Comparison of ENCODE assay signal across 16 cellular contexts in genomic region chr10:26475448-26475847, GRCh38. TPM values are rescaled to one million over a fixed set of nuclear protein-coding genes. Genes with fewer than 3 reads are reported as not detected.
DNase-seq lines count a peak whose midpoint lies in the region; ATAC-seq and TF ChIP-seq lines count a peak whose summit lies in the region.
"Had no signal": no experiment of that assay in that cellular context is flagged by ENCODE, and none has a peak within 500 bp of the region (broad histone marks: within the 10 kb centered on the region; RNA-seq: fewer than 3 reads in every experiment).

No MANE protein-coding gene starts in this region.

- H3K36me3 Mint-ChIP-seq in activated T-cell treated with anti-CD3 and anti-CD28 coated beads, Interleukin-2, amount 50 U/mL, for 72 hours (ENCODE audit: insufficient read depth in 2 of 2): peaks cover 3 to 6% of the 10 kb centered on the region in 2 donors
- H3K36me3 Mint-ChIP-seq in stimulated activated naive B cell treated with anti-CD40 and anti-IgM and Interleukin-4, amounts not matched to agents 10 μg/mL and 1 μg/mL and 100 μg/mL, for 72 hours: peaks cover 28 to 48% of the 10 kb centered on the region in 2 donors

- peak; percentile 27 to 45 for ATAC-seq in activated T-cell treated with anti-CD3 and anti-CD28 coated beads, Interleukin-2, amount 50 U/mL, for 72 hours (replicated peaks in 1 of 2)
- ATAC-seq in stimulated activated naive B cell treated with anti-CD40 and anti-IgM and Interleukin-4, amounts not matched to agents 10 μg/mL and 1 μg/mL and 100 μg/mL, for 72 hours (replicated peaks): no peak
- no peak for ATAC-seq in GM19452 (IDR thresholded peaks at IDR 0.05; ENCODE audit: unreplicated experiment)
- ATAC-seq: left lung had no signal

- peaks cover 0 to 15% (median 6%) of the 10 kb centered on the region in 4 donors for H3K4me1 ChIP-seq in Peyer's patch

- H3K9me3 ChIP-seq in Peyer's patch: no peaks in the 10 kb centered on the region
- H3K9me3 ChIP-seq: left lung, thoracic aorta had no signal

- no peak for TF ChIP-seq POLR2A in Peyer's patch (IDR thresholded peaks at IDR 0.05)

- H3K4me3 ChIP-seq in Peyer's patch: no peak overlapping the region
- H3K4me3 ChIP-seq: left lung, thoracic aorta had no signal

- H3K4me3 Mint-ChIP-seq in activated T-cell treated with anti-CD3 and anti-CD28 coated beads, Interleukin-2, amount 50 U/mL, for 72 hours: peak overlapping the region; percentile 44 to 78
- no peak overlapping the region for H3K4me3 Mint-ChIP-seq in stimulated activated naive B cell treated with anti-CD40 and anti-IgM and Interleukin-4, amounts not matched to agents 10 μg/mL and 1 μg/mL and 100 μg/mL, for 72 hours

- H3K9me3 Mint-ChIP-seq in activated T-cell treated with anti-CD3 and anti-CD28 coated beads, Interleukin-2, amount 50 U/mL, for 72 hours: no peaks in the 10 kb centered on the region
- H3K9me3 Mint-ChIP-seq in stimulated activated naive B cell treated with anti-CD40 and anti-IgM and Interleukin-4, amounts not matched to agents 10 μg/mL and 1 μg/mL and 100 μg/mL, for 72 hours: peaks cover 0 to 4% of the 10 kb centered on the region in 2 donors

- no peaks in the 10 kb centered on the region for H3K27me3 Mint-ChIP-seq in activated T-cell treated with anti-CD3 and anti-CD28 coated beads, Interleukin-2, amount 50 U/mL, for 72 hours (ENCODE audit: low read depth)
- no peaks in the 10 kb centered on the region for H3K27me3 Mint-ChIP-seq in stimulated activated naive B cell treated with anti-CD40 and anti-IgM and Interleukin-4, amounts not matched to agents 10 μg/mL and 1 μg/mL and 100 μg/mL, for 72 hours

- no peaks in the 10 kb centered on the region for H3K36me3 ChIP-seq in Peyer's patch
- H3K36me3 ChIP-seq: brain microvascular endothelial cell, left lung, thoracic aorta had no signal

- H3K4me1 Mint-ChIP-seq in activated T-cell treated with anti-CD3 and anti-CD28 coated beads, Interleukin-2, amount 50 U/mL, for 72 hours (ENCODE audit: low read depth): peaks cover 87% of the 10 kb centered on the region
- peaks cover 48 to 81% of the 10 kb centered on the region in 2 donors for H3K4me1 Mint-ChIP-seq in stimulated activated naive B cell treated with anti-CD40 and anti-IgM and Interleukin-4, amounts not matched to agents 10 μg/mL and 1 μg/mL and 100 μg/mL, for 72 hours

- peak overlapping the region; percentile 45 to 72 (median 62) for H3K27ac ChIP-seq in Peyer's patch
- H3K27ac ChIP-seq: brain microvascular endothelial cell, thoracic aorta had no signal

- TF ChIP-seq CTCF in Peyer's patch (IDR thresholded peaks at IDR 0.05): no peak

- peak overlapping the region; percentile 81 for H3K27ac Mint-ChIP-seq in activated T-cell treated with anti-CD3 and anti-CD28 coated beads, Interleukin-2, amount 50 U/mL, for 72 hours
- peak overlapping the region; percentile 70 for H3K27ac Mint-ChIP-seq in stimulated activated naive B cell treated with anti-CD40 and anti-IgM and Interleukin-4, amounts not matched to agents 10 μg/mL and 1 μg/mL and 100 μg/mL, for 72 hours

- H3K27me3 ChIP-seq in Peyer's patch: no peaks in the 10 kb centered on the region
- H3K27me3 ChIP-seq: brain microvascular endothelial cell, left lung had no signal

- DNase-seq in activated T-cell treated with anti-CD3 and anti-CD28 coated beads, Interleukin-2, amount 50 U/mL, for 72 hours: no peak
- no peak for DNase-seq in activated T-cell treated with anti-CD3 and anti-CD28 coated beads for 4 hours
- DNase-seq in Peyer's patch: no peak
- peak; percentile 21 for DNase-seq in central memory CD4-positive, alpha-beta T cell
- no peak for DNase-seq in stimulated activated naive B cell treated with anti-CD40 and anti-IgM and Interleukin-4, amounts not matched to agents 10 μg/mL and 1 μg/mL and 100 μg/mL, for 72 hours
- DNase-seq in nucleus accumbens (lab: John Stamatoyannopoulos, UW): no peak
- DNase-seq in DMS53 (lab: John Stamatoyannopoulos, UW): no peak
- DNase-seq: ACHN; activated CD4-positive, CD25-positive, alpha-beta regulatory T cell; brain microvascular endothelial cell; left lung; NCI-H526 had no signal

RNA-seq across cellular contexts. Expression of gene APBB1IP, which starts 37.3 kb away (rescaled TPM):
- total RNA-seq in activated T-cell treated with anti-CD3 and anti-CD28 coated beads, Interleukin-2, amount 50 U/mL, for 72 hours: 10 to 100 TPM; 44.1 to 49.7 TPM
- 10 to 100 TPM in 1 of 4 donors, 1 to 10 TPM in 3; 3.3 to 32.2 (median 4.9) TPM for total RNA-seq in Peyer's patch
- total RNA-seq: HT1080, myocyte had no signal

Comparison
In these comparisons a context has a peak if more than half of its experiments do, and no peak if none do; other contexts are left out.
1. ATAC-seq: peak in activated T-cell treated with anti-CD3 and anti-CD28 coated beads, Interleukin-2, amount 50 U/mL, for 72 hours (2 of 2); none in stimulated activated naive B cell treated with anti-CD40 and anti-IgM and Interleukin-4, amounts not matched to agents 10 μg/mL and 1 μg/mL and 100 μg/mL, for 72 hours (0 of 2) and GM19452 (single experiment).
2. H3K4me3 Mint-ChIP-seq: peak in activated T-cell treated with anti-CD3 and anti-CD28 coated beads, Interleukin-2, amount 50 U/mL, for 72 hours (2 of 2); none in stimulated activated naive B cell treated with anti-CD40 and anti-IgM and Interleukin-4, amounts not matched to agents 10 μg/mL and 1 μg/mL and 100 μg/mL, for 72 hours (0 of 2).